ENCODE assay signal across 8 cellular contexts in the genomic region with DNA sequence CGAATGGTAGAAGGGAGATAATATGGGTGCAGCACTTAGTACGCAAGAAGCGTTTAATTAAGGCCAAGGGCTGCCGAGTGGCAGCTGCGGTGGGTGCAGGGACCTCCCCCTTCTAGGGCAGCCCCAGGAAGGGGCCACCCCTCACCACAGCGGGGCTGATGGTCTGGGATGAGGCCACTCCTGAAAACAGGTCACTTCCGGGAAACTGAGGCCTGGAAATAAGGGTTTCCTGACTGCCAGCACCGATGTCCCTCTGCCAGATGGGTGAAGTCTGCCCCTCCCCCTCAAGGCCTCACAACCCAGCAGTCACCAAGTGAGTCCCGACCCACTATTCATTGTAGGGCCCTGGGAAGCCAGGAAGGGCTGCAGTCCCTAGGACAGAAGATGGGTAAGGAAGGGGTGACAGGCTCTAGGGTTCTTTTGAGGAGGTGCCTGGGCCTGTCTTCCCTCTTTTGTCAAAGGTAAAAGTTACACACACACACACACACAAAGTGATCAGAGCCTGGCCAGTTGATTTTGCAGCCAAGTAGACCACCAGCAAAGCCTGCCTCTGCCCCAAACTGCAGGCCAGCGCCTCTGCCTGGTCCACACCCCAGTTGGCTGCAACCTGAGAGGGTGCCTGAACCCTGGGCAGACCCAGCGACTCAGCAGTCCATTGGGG. TPM values are rescaled to one million over a fixed set of nuclear protein-coding genes. Genes with fewer than 3 reads are reported as not detected.
DNase-seq lines count a peak whose midpoint lies in the region; ATAC-seq and TF ChIP-seq lines count a peak whose summit lies in the region.

No MANE protein-coding gene starts in this region.

- in situ Hi-C loops in brain microvascular endothelial cell (cut with HindIII; ENCODE audit: low pct_ligation_motif_present, low sequenced_read_pairs): no loop called here

- H3K9ac ChIP-seq in Loucy (ENCODE audit: low read depth, low read length, poor library complexity, severe bottlenecking): peak overlapping the region; percentile 74
- H3K9ac ChIP-seq in mesenchymal stem cell (ENCODE audit: low read length): peak overlapping the region; percentile 78

- ATAC-seq in upper lobe of right lung (no peak), GM21381 (IDR thresholded peaks at IDR 0.05; ENCODE audit: unreplicated experiment) (no peak)

- H4K20me1 ChIP-seq in Loucy (ENCODE audit: insufficient read depth, low read length, poor library complexity, severe bottlenecking): peaks cover 26% of the 10 kb centered on the region

- H4K8ac ChIP-seq in mesenchymal stem cell (ENCODE audit: low read length): peak overlapping the region; percentile 93

- H3K27me3 ChIP-seq in Loucy (ENCODE audit: insufficient read depth, low read length, poor library complexity, severe bottlenecking) (no peaks in the 10 kb centered on the region), brain microvascular endothelial cell (replicated peaks) (no peaks in the 10 kb centered on the region), mesenchymal stem cell (ENCODE audit: control insufficient read depth in 1 of 2, insufficient read depth in 1 of 2, low read length in 2 of 2) (no peaks in the 10 kb centered on the region), upper lobe of right lung (no peaks in the 10 kb centered on the region)

- no peak overlapping the region for H2BK5ac ChIP-seq in mesenchymal stem cell (ENCODE audit: low read depth, low read length, poor library complexity, severe bottlenecking)

- peak overlapping the region; percentile 98 for H2BK15ac ChIP-seq in mesenchymal stem cell (ENCODE audit: low read depth, poor library complexity, severe bottlenecking)

- H4K91ac ChIP-seq in mesenchymal stem cell (ENCODE audit: low read length): peak overlapping the region; percentile 98

- H2BK120ac ChIP-seq in mesenchymal stem cell (ENCODE audit: low read depth, low read length): peak overlapping the region; percentile 82

- H3K27me3 Mint-ChIP-seq in activated naive CD4-positive, alpha-beta T cell treated with anti-CD3 and anti-CD28 coated beads, Interleukin-2, amount 10 ng/mL, durations not matched to agents 7 days and 5 days: no peaks in the 10 kb centered on the region

- peaks cover 6% of the 10 kb centered on the region for H3F3A ChIP-seq in Loucy (ENCODE audit: low read depth)

- 28% methylated on average over 9 of the region's 11 CpGs for WGBS in mesenchymal stem cell

- peaks cover 90% of the 10 kb centered on the region for H3K4me1 Mint-ChIP-seq in activated naive CD4-positive, alpha-beta T cell treated with anti-CD3 and anti-CD28 coated beads, Interleukin-2, amount 10 ng/mL, durations not matched to agents 7 days and 5 days

- H3K9me3 ChIP-seq in Loucy (ENCODE audit: insufficient read depth, low read depth, low read length): no peaks in the 10 kb centered on the region
- no peaks in the 10 kb centered on the region for H3K9me3 ChIP-seq in mesenchymal stem cell (ENCODE audit: control insufficient read depth, low read length)
- H3K9me3 ChIP-seq in upper lobe of right lung: no peaks in the 10 kb centered on the region

- H3K9me3 Mint-ChIP-seq in activated naive CD4-positive, alpha-beta T cell treated with anti-CD3 and anti-CD28 coated beads, Interleukin-2, amount 10 ng/mL, durations not matched to agents 7 days and 5 days: no peaks in the 10 kb centered on the region

- H3K4me3 Mint-ChIP-seq in activated naive CD4-positive, alpha-beta T cell treated with anti-CD3 and anti-CD28 coated beads, Interleukin-2, amount 10 ng/mL, durations not matched to agents 7 days and 5 days: peak overlapping the region; percentile 74

- peak overlapping the region; percentile 96 for H3K27ac Mint-ChIP-seq in activated naive CD4-positive, alpha-beta T cell treated with anti-CD3 and anti-CD28 coated beads, Interleukin-2, amount 10 ng/mL, durations not matched to agents 7 days and 5 days

- peak overlapping the region in 1 of 2 experiments; percentile 51 for H3K23ac ChIP-seq in mesenchymal stem cell (ENCODE audit: low read length in 2 of 2)

- CTCF ChIA-PET in activated naive CD4-positive, alpha-beta T cell treated with anti-CD3 and anti-CD28 coated beads, Interleukin-2, amount 10 ng/mL, durations not matched to agents 7 days and 5 days (lab: Charles Lee): interaction anchor here (1.4 kb wide), 1 partner anchor 12 kb away, joined by 4 read pairs; no protein-coding TSS in a partner anchor

- H3K27ac ChIP-seq in brain microvascular endothelial cell: peak overlapping the region; percentile 79
- H3K27ac ChIP-seq in mesenchymal stem cell (ENCODE audit: low read length, poor library complexity, severe bottlenecking): peak overlapping the region; percentile 50
- peak overlapping the region; percentile 80 for H3K27ac ChIP-seq in upper lobe of right lung

- peaks cover 43% of the 10 kb centered on the region for H3K79me2 ChIP-seq in Loucy (ENCODE audit: insufficient read depth, low read length)

- TF ChIP-seq CTCF in Loucy (conservative IDR thresholded peaks at IDR 0.05; ENCODE audit: low read length) (no peak), brain microvascular endothelial cell (IDR thresholded peaks at IDR 0.05; ENCODE audit: low read depth, low read length, missing control alignments) (no peak), upper lobe of right lung (IDR thresholded peaks at IDR 0.05) (no peak)

- H3K4me3 ChIP-seq in Loucy (ENCODE audit: low read length, poor library complexity, severe bottlenecking) (peak overlapping the region; percentile 65), brain microvascular endothelial cell (ENCODE audit: low read depth, low read length) (peak overlapping the region; percentile 2), mesenchymal stem cell (ENCODE audit: insufficient read depth in 1 of 2, low read depth in 1 of 2, low read length in 2 of 2) (peak overlapping the region in 1 of 2 experiments; percentile 62), upper lobe of right lung (peak overlapping the region; percentile 48)

- peaks cover 60% of the 10 kb centered on the region for H3K79me1 ChIP-seq in mesenchymal stem cell (replicated peaks; ENCODE audit: low read length, poor library complexity, severe bottlenecking)

- H2AFZ ChIP-seq in Loucy (ENCODE audit: low read length): no peak overlapping the region
- no peak overlapping the region for H2AFZ ChIP-seq in mesenchymal stem cell (ENCODE audit: low read depth, low read length)

- H3K18ac ChIP-seq in mesenchymal stem cell (ENCODE audit: low read depth in 1 of 2, low read length in 2 of 2): peak overlapping the region; percentile 91 to 93

- intact Hi-C loops in upper lobe of right lung (cut with DNase I): no loop called here

- H2BK12ac ChIP-seq in mesenchymal stem cell (ENCODE audit: low read length in 2 of 2): peak overlapping the region; percentile 71 to 99

- H3K36me3 ChIP-seq in Loucy (ENCODE audit: insufficient read depth, low read length): peaks cover under 1% of the 10 kb centered on the region; the same call in 1 of the 2 replicates
- H3K36me3 ChIP-seq in brain microvascular endothelial cell (replicated peaks): peaks cover 16% of the 10 kb centered on the region
- H3K36me3 ChIP-seq in mesenchymal stem cell (ENCODE audit: control insufficient read depth in 1 of 2, insufficient read depth in 2 of 2, low read depth in 1 of 2, low read length in 2 of 2): peaks cover 27 to 30% of the 10 kb centered on the region in 2 experiments
- peaks cover 7% of the 10 kb centered on the region for H3K36me3 ChIP-seq in upper lobe of right lung

- peak; percentile 61 for DNase-seq in activated naive CD4-positive, alpha-beta T cell treated with anti-CD3 and anti-CD28 coated beads, Interleukin-2, amount 10 ng/mL, durations not matched to agents 7 days and 5 days
- no peak for DNase-seq in activated naive CD4-positive, alpha-beta T cell (lab: John Stamatoyannopoulos, UW)
- DNase-seq in brain microvascular endothelial cell (no peak), mesenchymal stem cell (peak; percentile 51), upper lobe of right lung (no peak)
- DNase-seq in stimulated activated CD4-positive, alpha-beta T cell treated with anti-CD3 and anti-CD28 coated beads, Interleukin-12 subunit alpha, Interleukin-12 subunit beta, amount 100 ng/mL, for 4 hours: no peak

- H3K9me2 ChIP-seq in Loucy (replicated peaks; ENCODE audit: low read depth, low read length): no peaks in the 10 kb centered on the region

- H3K4me1 ChIP-seq in Loucy (ENCODE audit: insufficient read depth, low read length, poor library complexity, severe bottlenecking) (peaks cover 74% of the 10 kb centered on the region), mesenchymal stem cell (ENCODE audit: control insufficient read depth, insufficient read depth, low read depth, low read length) (peaks cover 53% of the 10 kb centered on the region), upper lobe of right lung (peaks cover 66% of the 10 kb centered on the region)

- peak overlapping the region; percentile 94 for H2AK5ac ChIP-seq in mesenchymal stem cell (ENCODE audit: low read length, severe bottlenecking)

- peak overlapping the region in 1 of 2 experiments; percentile 38 for H3K14ac ChIP-seq in mesenchymal stem cell (ENCODE audit: low read length in 2 of 2)

- H3K4ac ChIP-seq in mesenchymal stem cell (ENCODE audit: low read depth in 1 of 2, low read length in 2 of 2): peak overlapping the region; percentile 98 to 99

- H3K36me3 Mint-ChIP-seq in activated naive CD4-positive, alpha-beta T cell treated with anti-CD3 and anti-CD28 coated beads, Interleukin-2, amount 10 ng/mL, durations not matched to agents 7 days and 5 days: peaks cover 34% of the 10 kb centered on the region

- H3K4me2 ChIP-seq in Loucy (ENCODE audit: low read depth, low read length, poor library complexity, severe bottlenecking): peak overlapping the region; percentile 92
- H3K4me2 ChIP-seq in mesenchymal stem cell (ENCODE audit: low read length, poor library complexity, severe bottlenecking): peak overlapping the region; percentile 64

RNA-seq across cellular contexts. Expression of a gene that starts 12.5 kb away (rescaled TPM):
- 89.9 TPM for polyA plus RNA-seq in mesenchymal stem cell (2013, experiment 1 of 2)
- polyA plus RNA-seq in mesenchymal stem cell (2013, experiment 2 of 2): 89.1 TPM
- total RNA-seq in upper lobe of right lung: 80.8 TPM

Comparison
In these comparisons a context has a peak if more than half of its experiments do, and no peak if none do; other contexts are left out.
1. DNase-seq: peak in activated naive CD4-positive, alpha-beta T cell treated with anti-CD3 and anti-CD28 coated beads, Interleukin-2, amount 10 ng/mL, durations not matched to agents 7 days and 5 days (single experiment) and mesenchymal stem cell (single experiment); none in activated naive CD4-positive, alpha-beta T cell (0 of 4), brain microvascular endothelial cell (single experiment), upper lobe of right lung (single experiment) and stimulated activated CD4-positive, alpha-beta T cell treated with anti-CD3 and anti-CD28 coated beads, Interleukin-12 subunit alpha, Interleukin-12 subunit beta, amount 100 ng/mL, for 4 hours (single experiment).
2. Peak in every context shown above with its lines, with median percentiles within 50 percentile points of each other: H3K27ac ChIP-seq.